Comparison of ENCODE assay signal across 8 cellular contexts in genomic region chr1:29202584-29203340, GRCh38. TPM values are rescaled to one million over a fixed set of nuclear protein-coding genes. Genes with fewer than 3 reads are reported as not detected.
DNase-seq lines count a peak whose midpoint lies in the region; ATAC-seq, FAIRE-seq and TF ChIP-seq lines count a peak whose summit lies in the region.

No MANE protein-coding gene starts in this region.

- ATAC-seq in T-cell (replicated peaks in 1 of 4) (peak; percentile 88 to 93 (median 93)), left cardiac atrium (peak; percentile 96 to 99), psoas muscle (peak; percentile 97 to 98 (median 98))

- H3K36me3 ChIP-seq in psoas muscle (ENCODE audit: insufficient read depth in 1 of 2, low read depth in 1 of 2): peaks cover 5 to 80% of the 10 kb centered on the region in 2 donors

- H3K4me3 ChIP-seq in HFF-Myc (replicated peaks; ENCODE audit: low read depth, low read length): no peak overlapping the region
- no peak overlapping the region for H3K4me3 ChIP-seq in psoas muscle

- intact Hi-C loops in left cardiac atrium (cut with DNase I): loop anchor here (2.0 to 10.0 kb wide), 4 partner anchors 168 to 415 kb away; no protein-coding TSS in a partner anchor
- intact Hi-C loops in psoas muscle (cut with DNase I): loop anchor here (1.0 to 5.0 kb wide), 4 partner anchors 80 to 320 kb away; partner anchors contain the start of gene TMEM200B (in 1 of the 2)

- H3K9me3 Mint-ChIP-seq in T-cell: no peaks in the 10 kb centered on the region

- peaks cover 20% of the 10 kb centered on the region for H3K36me3 Mint-ChIP-seq in T-cell

- H3K27me3 Mint-ChIP-seq in T-cell: no peaks in the 10 kb centered on the region

- H3K4me1 ChIP-seq in psoas muscle: peaks cover 11% of the 10 kb centered on the region

- no peak overlapping the region for H3K4me3 Mint-ChIP-seq in T-cell

- DNase-seq in D721Med (ENCODE audit: insufficient read length, low spot score) (peak; percentile 91), HFF-Myc (ENCODE audit: extremely low read depth, low read depth) (peak; percentile 98), NCI-H146 treated with DMSO at 0.1 percent for 48 hours (lab: John Stamatoyannopoulos, UW; ENCODE audit: unreplicated experiment) (peak; percentile 39), T-cell (peak; percentile 55 to 91 (median 80)), amniotic epithelial cell (ENCODE audit: low read depth) (peak; percentile 97), left cardiac atrium (peak; percentile 95), psoas muscle (peak; percentile 94 to 97), ureter (ENCODE audit: low spot score) (peak; percentile 97)

- FAIRE-seq in D721Med (lab: Jason Lieb, UNC): peak; percentile 79

- POLR2A ChIA-PET in T-cell (lab: Charles Lee): interaction anchor here in 1 of 2 donors (1.1 kb wide), 1 partner anchor 22 kb away, joined by 4 read pairs; no protein-coding TSS in a partner anchor

- TF ChIP-seq CTCF in D721Med (IDR thresholded peaks at IDR 0.05; ENCODE audit: insufficient read depth, missing control alignments) (peak; percentile 99), HFF-Myc (IDR thresholded peaks at IDR 0.05; ENCODE audit: low read depth, low read length, missing control alignments) (peak; percentile 99), psoas muscle (IDR thresholded peaks at IDR 0.05) (peak; percentile 98)

- H3K9me3 ChIP-seq in psoas muscle: no peaks in the 10 kb centered on the region

- no peaks in the 10 kb centered on the region for H3K27me3 ChIP-seq in psoas muscle (ENCODE audit: insufficient read depth in 3 of 3, low read length in 2 of 3)

- CTCF ChIA-PET in T-cell (lab: Charles Lee): interaction anchor here (0.5 to 4.5 kb wide), 18 partner anchors 10 to 466 kb away, joined by 3 to 35 read pairs (median 3); partner anchors contain the start of genes SRSF4 (in 2 of the 2) and YTHDF2 (in 1 of the 2)

- H3K27ac Mint-ChIP-seq in T-cell: no peak overlapping the region

- peak overlapping the region; percentile 80 for H3K27ac ChIP-seq in psoas muscle

- 23 to 30% (median 24%) methylated on average over 14 of the region's 14 CpGs for WGBS in psoas muscle, 3 donors

- peaks cover 0 to 3% (median 0%) of the 10 kb centered on the region in 3 donors for H3K4me1 Mint-ChIP-seq in T-cell

RNA-seq across cellular contexts. Expression of gene SRSF4, which starts 21.1 kb away (rescaled TPM):
- total RNA-seq in T-cell: 10 to 100 TPM; 76.0 to 90.4 (median 78.9) TPM
- total RNA-seq in left cardiac atrium: 10 to 100 TPM; 50.1 to 63.9 TPM
- total RNA-seq in psoas muscle: 10 to 100 TPM; 49.3 to 80.4 (median 66.8) TPM
- 10 to 100 TPM; 42.2 to 84.8 (median 70.1) TPM for polyA plus RNA-seq in psoas muscle
- total RNA-seq in ureter: 96.0 TPM

RNA-seq across cellular contexts. Expression of gene MECR, which starts 28.0 kb away (rescaled TPM):
- 10 to 100 TPM in 4 of 5 donors, 1 to 10 TPM in 1; 9.5 to 17.8 (median 17.3) TPM for total RNA-seq in T-cell
- total RNA-seq in left cardiac atrium: 10 to 100 TPM; 25.8 to 26.2 TPM
- total RNA-seq in psoas muscle: 10 to 100 TPM; 22.7 to 42.6 (median 34.1) TPM
- polyA plus RNA-seq in psoas muscle: 10 to 100 TPM; 25.7 to 38.8 (median 36.8) TPM
- 49.0 TPM for total RNA-seq in ureter

RNA-seq across cellular contexts. Expression of gene PTPRU, which starts 33.6 kb away (rescaled TPM):
- total RNA-seq in T-cell: under 1 TPM in 3 of 5 donors, not detected in 2; 0.13 to 0.82 (median 0.33) TPM
- 10 to 100 TPM; 13.6 to 18.2 TPM for total RNA-seq in left cardiac atrium
- total RNA-seq in psoas muscle: 10 to 100 TPM; 22.5 to 51.4 (median 28.6) TPM
- polyA plus RNA-seq in psoas muscle: 10 to 100 TPM; 14.5 to 31.4 (median 17.4) TPM
- 100 TPM for total RNA-seq in ureter

Comparison
In these comparisons a context has a peak if more than half of its experiments do, and no peak if none do; other contexts are left out.
1. DNase-seq: peak in every context shown above with its lines; median percentile 98 in HFF-Myc; 97 in amniotic epithelial cell; 97 in ureter; 96 in psoas muscle; 95 in left cardiac atrium; 91 in D721Med; 80 in T-cell; 39 in NCI-H146 treated with DMSO at 0.1 percent for 48 hours.
2. RNA of gene PTPRU, which starts 33.6 kb away (total RNA-seq): 100 TPM in ureter (single experiment), 22.5 to 51.4 TPM in psoas muscle and 13.6 to 18.2 TPM in left cardiac atrium; 0.13 to 0.82 TPM in T-cell; every median in the first group is over 4 times any median in the second.
3. Peak in every context shown above with its lines, with median percentiles within 50 percentile points of each other: CTCF ChIP-seq and ATAC-seq.